Comparison of ENCODE assay signal across 13 cellular contexts in genomic region chr11:9219115-9219514, GRCh38. TPM values are rescaled to one million over a fixed set of nuclear protein-coding genes. Genes with fewer than 3 reads are reported as not detected.
DNase-seq lines count a peak whose midpoint lies in the region; ATAC-seq and TF ChIP-seq lines count a peak whose summit lies in the region.
"Had no signal": no experiment of that assay in that cellular context is flagged by ENCODE, and none has a peak within 500 bp of the region (broad histone marks: within the 10 kb centered on the region; RNA-seq: fewer than 3 reads in every experiment).

No MANE protein-coding gene starts in this region.

- H3K4me3 ChIP-seq in neutrophil (ENCODE audit: low read depth in 1 of 2, low read length in 1 of 2) (no peak overlapping the region), vagina (no peak overlapping the region)
- H3K4me3 ChIP-seq: skin epidermis, transverse colon had no signal

- H3K4me1 Mint-ChIP-seq in WTC11: peaks cover 18% of the 10 kb centered on the region

- 0 out of 2 replicates have a peak overlapping the region, but pooled peaks have one; percentile 19 for H3K27ac Mint-ChIP-seq in WTC11

- CTCF ChIA-PET in WTC11 (lab: Charles Lee) (no interaction called here), HEK293T (lab: Yijun Ruan, JAX) (no interaction called here)

- no peaks in the 10 kb centered on the region for H3K9me3 ChIP-seq in neutrophil
- no peaks in the 10 kb centered on the region for H3K9me3 ChIP-seq in vagina
- H3K9me3 ChIP-seq: transverse colon had no signal

- peak overlapping the region; percentile 45 for H3K27ac ChIP-seq in neutrophil
- H3K27ac ChIP-seq in vagina: peak overlapping the region; percentile 6
- H3K27ac ChIP-seq: HL-60 had no signal

- H3K36me3 Mint-ChIP-seq in WTC11: no peaks in the 10 kb centered on the region

- H3K27me3 ChIP-seq in neutrophil (no peaks in the 10 kb centered on the region), vagina (no peaks in the 10 kb centered on the region)
- H3K27me3 ChIP-seq: transverse colon had no signal

- no peak overlapping the region for H3K4me3 Mint-ChIP-seq in WTC11

- no peaks in the 10 kb centered on the region for H3K27me3 Mint-ChIP-seq in WTC11 (ENCODE audit: low read depth)

- no peaks in the 10 kb centered on the region for H3K9me3 Mint-ChIP-seq in WTC11

- intact Hi-C loops in vagina (cut with DNase I): no loop called here

- no peak for TF ChIP-seq POLR2A in vagina (IDR thresholded peaks at IDR 0.05)

- no peak for DNase-seq in WTC11 (ENCODE audit: low spot score)
- peak; percentile 89 for DNase-seq in fibroblast of gingiva (ENCODE audit: low read depth)
- DNase-seq in vagina (ENCODE audit: extremely low spot score in 2 of 2): no peak
- DNase-seq in activated T-cell treated with anti-CD3 and anti-CD28 coated beads, Interleukin-2, amount 50 U/mL, for 48 hours: no peak
- DNase-seq in HEK293T (ENCODE audit: extremely low spot score): no peak
- no peak for DNase-seq in ureter (ENCODE audit: low spot score)
- DNase-seq: NCI-H2171, transverse colon had no signal

- H3K36me3 ChIP-seq in neutrophil (no peaks in the 10 kb centered on the region), vagina (no peaks in the 10 kb centered on the region)
- H3K36me3 ChIP-seq: transverse colon had no signal

- no peak for TF ChIP-seq CTCF in WTC11 (IDR thresholded peaks at IDR 0.05)
- TF ChIP-seq CTCF in neutrophil (IDR thresholded peaks at IDR 0.05): no peak
- TF ChIP-seq CTCF in vagina (IDR thresholded peaks at IDR 0.05): no peak

- POLR2A ChIA-PET in WTC11 (lab: Charles Lee): interaction anchor here (0.6 kb wide), 1 partner anchor 151 kb away, joined by 4 read pairs; no protein-coding TSS in a partner anchor
- POLR2A ChIA-PET in HEK293T (lab: Yijun Ruan, JAX): no interaction called here

- ATAC-seq in WTC11 (no peak), HG02938 (IDR thresholded peaks at IDR 0.05; ENCODE audit: unreplicated experiment) (no peak)
- ATAC-seq: activated CD4-positive, CD25-positive, alpha-beta regulatory T cell treated with anti-CD3 and anti-CD28 coated beads, Interleukin-2, amount 50 U/mL, for 24 hours had no signal

- peaks cover 10 to 38% of the 10 kb centered on the region in 2 experiments for H3K4me1 ChIP-seq in neutrophil (ENCODE audit: control insufficient read depth in 1 of 2, insufficient read depth in 1 of 2, low read depth in 1 of 2, low read length in 1 of 2)
- H3K4me1 ChIP-seq in vagina: peaks cover 20% of the 10 kb centered on the region

TF ChIP-seq in WTC11, 78 proteins besides CTCF, POLR2A, EP300 and RAD21:
- TF ChIP-seq NR2C2 (CRISPR knock-in tag; IDR thresholded peaks at IDR 0.05) (no peak), E2F5 (CRISPR knock-in tag; IDR thresholded peaks at IDR 0.05) (no peak), ZNF423 (CRISPR knock-in tag; IDR thresholded peaks at IDR 0.05) (no peak), CREB1 (CRISPR knock-in tag; IDR thresholded peaks at IDR 0.05) (no peak), ATF1 (CRISPR knock-in tag; IDR thresholded peaks at IDR 0.05) (no peak), ZNF121 (CRISPR knock-in tag; IDR thresholded peaks at IDR 0.05) (no peak), ATF6 (CRISPR knock-in tag; IDR thresholded peaks at IDR 0.05) (no peak), FOXP1 (CRISPR knock-in tag; IDR thresholded peaks at IDR 0.05; ENCODE audit: borderline replicate concordance) (no peak), FOXP4 (CRISPR knock-in tag; IDR thresholded peaks at IDR 0.05) (no peak), TP53 (CRISPR knock-in tag; IDR thresholded peaks at IDR 0.05) (no peak), TEAD4 (CRISPR knock-in tag; IDR thresholded peaks at IDR 0.05) (no peak)

TF ChIP-seq in HEK293T, 16 proteins besides CTCF, POLR2A, EP300 and RAD21:
- TF ChIP-seq FOXA1 (IDR thresholded peaks at IDR 0.05) (no peak), TARDBP (IDR thresholded peaks at IDR 0.05) (no peak), SUZ12 (IDR thresholded peaks at IDR 0.05) (no peak), ARNT (IDR thresholded peaks at IDR 0.05) (no peak), SP1 (IDR thresholded peaks at IDR 0.05) (no peak), L3MBTL2 (conservative IDR thresholded peaks at IDR 0.05) (no peak), BHLHE40 (IDR thresholded peaks at IDR 0.05; ENCODE audit: borderline replicate concordance) (no peak), ZNF384 (IDR thresholded peaks at IDR 0.05) (no peak), FOXK2 (IDR thresholded peaks at IDR 0.05) (no peak), LEF1 (IDR thresholded peaks at IDR 0.05; ENCODE audit: borderline replicate concordance) (no peak)
TF ChIP-seq in HEK293T: peak in this region for 0.

RNA-seq across cellular contexts. Expression of gene DENND5A, which starts 46.0 kb away (rescaled TPM):
- total RNA-seq in WTC11 (2021) (65.9 to 69.3 TPM (median 69.1 TPM) in 3 replicates), vagina (82.0 TPM), ureter (75.0 TPM)
